Comparison of ENCODE assay signal across 8 cellular contexts in genomic region chr3:129424185-129424841, GRCh38. TPM values are rescaled to one million over a fixed set of nuclear protein-coding genes. Genes with fewer than 3 reads are reported as not detected.
A peak's percentile ranks its signal among the peaks of the same experiment; 100 is the strongest.
DNase-seq lines count a peak whose midpoint lies in the region; ATAC-seq and TF ChIP-seq lines count a peak whose summit lies in the region.

No MANE protein-coding gene starts in this region.

- H3K9me2 ChIP-seq in GM23248 (ENCODE audit: insufficient read depth) = no peaks in the 10 kb centered on the region

- in situ Hi-C loops in GM13977 (cut with MboI; ENCODE audit: low pct_unique_long_range_greater_than_20kb, low sequenced_read_pairs, unreplicated experiment) = no loop called here
- in situ Hi-C loops in GM23248 (cut with MboI) = no loop called here

- H3K9ac ChIP-seq in GM23248 = no peak overlapping the region

- no peak for ATAC-seq in GM19467 (IDR thresholded peaks at IDR 0.05; ENCODE audit: unreplicated experiment)

- TF ChIP-seq CTCF in GM13977 (IDR thresholded peaks at IDR 0.05; ENCODE audit: extremely low read depth, insufficient read depth, missing control alignments) = no peak

- no peak overlapping the region for H3K27ac ChIP-seq in GM23248

- H3K4me3 ChIP-seq in GM23248 = no peak overlapping the region

- H3K36me3 ChIP-seq in GM23248 (ENCODE audit: low read depth) = no peaks in the 10 kb centered on the region

- 65 to 71% methylated on average over 4 of the region's 4 CpGs for WGBS in GM23248 (ENCODE audit: low coverage in 1 of 2, low lambda C conversion rate in 2 of 2, missing lambda C conversion rate in 2 of 2), 2 experiments

- no peaks in the 10 kb centered on the region for H3K4me1 ChIP-seq in GM23248 (ENCODE audit: insufficient read depth)

- H3F3A ChIP-seq in GM23248 (ENCODE audit: insufficient read depth) = peaks cover 7% of the 10 kb centered on the region

- no peaks in the 10 kb centered on the region for H4K20me1 ChIP-seq in GM23248 (ENCODE audit: insufficient read depth)

- no peaks in the 10 kb centered on the region for H3K9me3 ChIP-seq in GM23248 (ENCODE audit: low read depth)

- no peak overlapping the region for H3K4me2 ChIP-seq in GM23248 (ENCODE audit: unreplicated experiment)

- H3K27me3 ChIP-seq in GM23248 (replicated peaks; ENCODE audit: insufficient read depth) = no peaks in the 10 kb centered on the region

- peak overlapping the region; percentile 52; the same call in 1 of the 2 replicates for H2AFZ ChIP-seq in GM23248

- DNase-seq in GM13977 (ENCODE audit: low spot score) (peak; percentile 53), GM23248 (no peak), NCI-H82 (lab: John Stamatoyannopoulos, UW) (peak; percentile 92), islet precursor cell (peak; percentile 46), Ammon's horn (ENCODE audit: low spot score) (no peak), SHP77 treated with DMSO at 0.1 percent for 48 hours (lab: John Stamatoyannopoulos, UW) (no peak)
- DNase-seq in stimulated activated CD4-positive, alpha-beta T cell treated with anti-CD3 and anti-CD28 coated beads, Interleukin-4, amount 100 ng/mL, for 1 hour = no peak

- no peaks in the 10 kb centered on the region for H3K79me2 ChIP-seq in GM23248 (ENCODE audit: insufficient read depth)

RNA-seq across cellular contexts. Expression of gene EFCAB12, which starts 4.1 kb away (rescaled TPM):
- total RNA-seq in GM23248 (2014; rRNA removed; shearing (Covaris generic)) = not detected in 2 replicates
- not detected in 2 replicates for polyA plus RNA-seq in GM23248 (2016; fragmentation: Nextera tagmentation; extraction: Ambion mirVana)

RNA-seq across cellular contexts. Expression of gene MBD4, which starts 15.4 kb away (rescaled TPM):
- total RNA-seq in GM23248 (2014; rRNA removed; shearing (Covaris generic)) = 27.2 and 49.8 TPM in 2 replicates
- polyA plus RNA-seq in GM23248 (2016; fragmentation: Nextera tagmentation; extraction: Ambion mirVana) = 36.2 and 36.8 TPM in 2 replicates

RNA-seq across cellular contexts. Expression of gene IFT122, which starts 15.7 kb away (rescaled TPM):
- total RNA-seq in GM23248 (2014; rRNA removed; shearing (Covaris generic)) = 16.3 and 25.4 TPM in 2 replicates
- polyA plus RNA-seq in GM23248 (2016; fragmentation: Nextera tagmentation; extraction: Ambion mirVana) = 13.5 and 16.1 TPM in 2 replicates

Comparison
In these comparisons a context has a peak if more than half of its experiments do, and no peak if none do; other contexts are left out.
1. DNase-seq: peak in GM13977 (single experiment), NCI-H82 (single experiment) and islet precursor cell (single experiment); none in GM23248 (single experiment), Ammon's horn (single experiment), stimulated activated CD4-positive, alpha-beta T cell treated with anti-CD3 and anti-CD28 coated beads, Interleukin-4, amount 100 ng/mL, for 1 hour (single experiment) and SHP77 treated with DMSO at 0.1 percent for 48 hours (single experiment).